In the genomic region with DNA sequence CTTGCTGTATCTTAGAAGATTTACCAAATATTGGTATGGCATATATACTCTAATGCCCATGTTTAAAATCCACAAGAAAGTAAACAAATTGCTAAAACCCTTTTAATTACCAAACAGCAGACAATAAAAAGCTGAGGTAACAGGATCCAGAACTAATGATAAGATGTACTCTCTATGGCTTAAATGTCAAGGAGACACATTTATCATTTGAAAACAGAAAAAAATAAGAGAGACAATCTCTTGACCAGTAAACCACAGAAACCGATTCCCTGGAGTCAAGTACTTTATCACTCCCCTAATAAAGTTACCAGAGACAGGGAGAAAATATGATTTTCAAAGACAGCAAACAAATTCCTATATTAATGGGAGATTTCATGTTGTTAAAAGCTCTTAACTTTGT, we compare ENCODE assay signal across 1 cellular context.
TF ChIP-seq lines count a peak whose summit lies in the region.

No MANE protein-coding gene starts in this region.

TF ChIP-seq in HEK293, 187 proteins besides CTCF, POLR2A, EP300 and RAD21 (continued from another document):
- no peak for TF ChIP-seq ZBTB10 (tag by site-specific recombination; IDR thresholded peaks at IDR 0.05)
